ENCODE assay signal across 2 cellular contexts in genomic region chr22:20584872-20585639, GRCh38.
TF ChIP-seq lines count a peak whose summit lies in the region.

No MANE protein-coding gene starts in this region.

TF ChIP-seq in IMR-90, 13 proteins besides CTCF, POLR2A, EP300 and RAD21:
- no peak for TF ChIP-seq FOS (IDR thresholded peaks at IDR 0.05; ENCODE audit: low read depth, low read length)
- no peak for TF ChIP-seq MXI1 (IDR thresholded peaks at IDR 0.05; ENCODE audit: borderline replicate concordance, low read depth, low read length)
- no peak for TF ChIP-seq CHD1 (IDR thresholded peaks at IDR 0.05; ENCODE audit: low read depth, low read length)
- TF ChIP-seq, protein P1, sequence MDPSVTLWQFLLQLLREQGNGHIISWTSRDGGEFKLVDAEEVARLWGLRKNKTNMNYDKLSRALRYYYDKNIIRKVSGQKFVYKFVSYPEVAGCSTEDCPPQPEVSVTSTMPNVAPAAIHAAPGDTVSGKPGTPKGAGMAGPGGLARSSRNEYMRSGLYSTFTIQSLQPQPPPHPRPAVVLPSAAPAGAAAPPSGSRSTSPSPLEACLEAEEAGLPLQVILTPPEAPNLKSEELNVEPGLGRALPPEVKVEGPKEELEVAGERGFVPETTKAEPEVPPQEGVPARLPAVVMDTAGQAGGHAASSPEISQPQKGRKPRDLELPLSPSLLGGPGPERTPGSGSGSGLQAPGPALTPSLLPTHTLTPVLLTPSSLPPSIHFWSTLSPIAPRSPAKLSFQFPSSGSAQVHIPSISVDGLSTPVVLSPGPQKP (IDR thresholded peaks at IDR 0.05; ENCODE audit: borderline replicate concordance, low read depth, low read length): no peak
- TF ChIP-seq, protein P2, sequence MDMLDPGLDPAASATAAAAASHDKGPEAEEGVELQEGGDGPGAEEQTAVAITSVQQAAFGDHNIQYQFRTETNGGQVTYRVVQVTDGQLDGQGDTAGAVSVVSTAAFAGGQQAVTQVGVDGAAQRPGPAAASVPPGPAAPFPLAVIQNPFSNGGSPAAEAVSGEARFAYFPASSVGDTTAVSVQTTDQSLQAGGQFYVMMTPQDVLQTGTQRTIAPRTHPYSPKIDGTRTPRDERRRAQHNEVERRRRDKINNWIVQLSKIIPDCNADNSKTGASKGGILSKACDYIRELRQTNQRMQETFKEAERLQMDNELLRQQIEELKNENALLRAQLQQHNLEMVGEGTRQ (IDR thresholded peaks at IDR 0.05; ENCODE audit: low read depth, low read length): no peak
- no peak for TF ChIP-seq RFX5 (IDR thresholded peaks at IDR 0.05; ENCODE audit: low read depth, low read length)
- no peak for TF ChIP-seq MAFK (IDR thresholded peaks at IDR 0.05; ENCODE audit: low read depth, low read length)
- no peak for TF ChIP-seq BHLHE40 (IDR thresholded peaks at IDR 0.05; ENCODE audit: low read depth, low read length)
- no peak for TF ChIP-seq SMC3 (IDR thresholded peaks at IDR 0.05; ENCODE audit: low read depth, low read length)
- TF ChIP-seq CEBPB (IDR thresholded peaks at IDR 0.05; ENCODE audit: low read depth, low read length): no peak
- no peak for TF ChIP-seq MAZ (IDR thresholded peaks at IDR 0.05; ENCODE audit: borderline replicate concordance, low read depth, low read length)
- TF ChIP-seq NFE2L2 (IDR thresholded peaks at IDR 0.05; ENCODE audit: low read depth, low read length): no peak
- TF ChIP-seq RCOR1 (IDR thresholded peaks at IDR 0.05; ENCODE audit: insufficient replicate concordance, low read length): no peak

TF ChIP-seq in K562, 482 proteins besides CTCF, POLR2A, EP300 and RAD21 (continues in another document):
- TF ChIP-seq PURB (CRISPR knock-in tag; IDR thresholded peaks at IDR 0.05; ENCODE audit: low read depth): 0 out of 2 replicates have a peak, but pooled peaks have one; percentile 12
- TF ChIP-seq BRCA1 (IDR thresholded peaks at IDR 0.05): no peak
- TF ChIP-seq BRCA1 (CRISPR knock-in tag; IDR thresholded peaks at IDR 0.05): peak; percentile 49; the same call in 1 of the 2 replicates
- TF ChIP-seq ZC3H8 (IDR thresholded peaks at IDR 0.05): no peak
- TF ChIP-seq HDAC3 (IDR thresholded peaks at IDR 0.05; ENCODE audit: borderline replicate concordance, partially characterized antibody): no peak
- no peak for TF ChIP-seq RBM22 (IDR thresholded peaks at IDR 0.05; ENCODE audit: low read depth, low read length, poor library complexity, severe bottlenecking)
- no peak for TF ChIP-seq ZNF764 (CRISPR knock-in tag; IDR thresholded peaks at IDR 0.05; ENCODE audit: low read depth)
- 0 out of 2 replicates have a peak, but pooled peaks have one; percentile 50 for TF ChIP-seq POLR2AphosphoS2 (IDR thresholded peaks at IDR 0.05; ENCODE audit: low read length)
- TF ChIP-seq POLR2G (IDR thresholded peaks at IDR 0.05; ENCODE audit: low read depth, low read length): peak; percentile 74
- TF ChIP-seq STAT5B (CRISPR knock-in tag; IDR thresholded peaks at IDR 0.05): no peak
- no peak for TF ChIP-seq FUS (optimal IDR thresholded peaks at IDR 0.05; ENCODE audit: low read depth, low read length)
- no peak for TF ChIP-seq BCL6 (CRISPR knock-in tag; IDR thresholded peaks at IDR 0.05)
- no peak for TF ChIP-seq FOS (IDR thresholded peaks at IDR 0.05; ENCODE audit: extremely low read depth, insufficient read length)
- no peak for TF ChIP-seq ZFP30 (CRISPR knock-in tag; IDR thresholded peaks at IDR 0.05; ENCODE audit: borderline replicate concordance)
- 0 out of 2 replicates have a peak, but pooled peaks have one; percentile 86 for TF ChIP-seq RBM14 (IDR thresholded peaks at IDR 0.05; ENCODE audit: borderline replicate concordance, insufficient read depth, low read depth, low read length)
- no peak for TF ChIP-seq ADNP (tag; IDR thresholded peaks at IDR 0.05)
- TF ChIP-seq NR2C2 (CRISPR knock-in tag; IDR thresholded peaks at IDR 0.05): 0 out of 2 replicates have a peak, but pooled peaks have one; percentile 56
- no peak for TF ChIP-seq NR2C2 (tag; IDR thresholded peaks at IDR 0.05)
- TF ChIP-seq SIRT6 (IDR thresholded peaks at IDR 0.05; ENCODE audit: low read depth, low read length): peak; percentile 13
- TF ChIP-seq RBBP5 (IDR thresholded peaks at IDR 0.05; ENCODE audit: borderline replicate concordance, insufficient read depth, low read length, poor library complexity, severe bottlenecking): peak; percentile 27
- peak; percentile 53 for TF ChIP-seq FIP1L1 (IDR thresholded peaks at IDR 0.05; ENCODE audit: low read depth, low read length, poor library complexity, severe bottlenecking)
- no peak for TF ChIP-seq HDAC2 (IDR thresholded peaks at IDR 0.05)
- TF ChIP-seq ZNF609 (CRISPR knock-in tag; IDR thresholded peaks at IDR 0.05; ENCODE audit: borderline replicate concordance): 0 out of 2 replicates have a peak, but pooled peaks have one; percentile 41
- TF ChIP-seq ZNF282 (CRISPR knock-in tag; IDR thresholded peaks at IDR 0.05): 0 out of 2 replicates have a peak, but pooled peaks have one; percentile 40
- no peak for TF ChIP-seq ZBTB40 (IDR thresholded peaks at IDR 0.05)
- no peak for TF ChIP-seq ZBTB40 (CRISPR knock-in tag; IDR thresholded peaks at IDR 0.05)
- TF ChIP-seq NFIC (IDR thresholded peaks at IDR 0.05): peak; percentile 19; the same call in 1 of the 2 replicates
